Comparison of ENCODE assay signal across 29 cellular contexts in genomic region chr19:21109116-21109515, GRCh38. TPM values are rescaled to one million over a fixed set of nuclear protein-coding genes. Genes with fewer than 3 reads are reported as not detected.
DNase-seq lines count a peak whose midpoint lies in the region; TF ChIP-seq lines count a peak whose summit lies in the region.
"Had no signal": no experiment of that assay in that cellular context is flagged by ENCODE, and none has a peak within 500 bp of the region (broad histone marks: within the 10 kb centered on the region; RNA-seq: fewer than 3 reads in every experiment).

No MANE protein-coding gene starts in this region.

- no peak overlapping the region for H3K27ac ChIP-seq in fibroblast of lung (ENCODE audit: insufficient read depth, low read length)
- H3K27ac ChIP-seq in mesenchymal stem cell (ENCODE audit: low read length, poor library complexity, severe bottlenecking), result no peak overlapping the region
- H3K27ac ChIP-seq: BLaER1 treated with 17β-estradiol and CSF1 and Interleukin-3, amounts not matched to agents 10 nM and 100 nM; breast epithelium; esophagus squamous epithelium; heart left ventricle; left ventricle myocardium inferior; pancreas; PC-9; right lobe of liver; thoracic aorta; vagina had no signal

- H3K27me3 Mint-ChIP-seq in Calu3 (ENCODE audit: unreplicated experiment), result no peaks in the 10 kb centered on the region
- H3K27me3 Mint-ChIP-seq: activated CD8-positive, alpha-beta T cell treated with anti-CD3 and anti-CD28 coated beads for 36 hours; activated naive CD8-positive, alpha-beta T cell treated with anti-CD3 and anti-CD28 coated beads, Interleukin-2, amount 50 U/mL, for 24 hours had no signal

- no peak overlapping the region for H3K27ac Mint-ChIP-seq in Calu3 (ENCODE audit: unreplicated experiment)
- H3K27ac Mint-ChIP-seq: activated CD8-positive, alpha-beta T cell treated with anti-CD3 and anti-CD28 coated beads for 36 hours; activated naive CD8-positive, alpha-beta T cell treated with anti-CD3 and anti-CD28 coated beads, Interleukin-2, amount 50 U/mL, for 24 hours; mesothelial cell of epicardium; nephron had no signal

- H3K9me3 Mint-ChIP-seq in Calu3 (ENCODE audit: low read depth, unreplicated experiment), result peaks cover 12% of the 10 kb centered on the region

- H2BK12ac ChIP-seq in mesenchymal stem cell (ENCODE audit: low read length in 2 of 2), result no peak overlapping the region

- H3K4me1 Mint-ChIP-seq in Calu3 (ENCODE audit: low read depth, unreplicated experiment), result no peaks in the 10 kb centered on the region
- H3K4me1 Mint-ChIP-seq: activated naive CD8-positive, alpha-beta T cell treated with anti-CD3 and anti-CD28 coated beads, Interleukin-2, amount 50 U/mL, for 24 hours; mesothelial cell of epicardium; nephron had no signal

- H3K14ac ChIP-seq in mesenchymal stem cell (ENCODE audit: low read length in 2 of 2), result no peak overlapping the region

- no peak overlapping the region for H3K23ac ChIP-seq in mesenchymal stem cell (ENCODE audit: low read length in 2 of 2)

- peaks cover 6% of the 10 kb centered on the region for H3K79me1 ChIP-seq in mesenchymal stem cell (replicated peaks; ENCODE audit: low read length, poor library complexity, severe bottlenecking)

- no peak overlapping the region for H3K4me3 Mint-ChIP-seq in Calu3 (ENCODE audit: low read depth, unreplicated experiment)
- H3K4me3 Mint-ChIP-seq: activated CD8-positive, alpha-beta T cell treated with anti-CD3 and anti-CD28 coated beads for 36 hours; activated naive CD8-positive, alpha-beta T cell treated with anti-CD3 and anti-CD28 coated beads, Interleukin-2, amount 50 U/mL, for 24 hours; mesothelial cell of epicardium; nephron had no signal

- peaks cover 27% of the 10 kb centered on the region for H3K36me3 ChIP-seq in adipocyte (ENCODE audit: control insufficient read depth, insufficient read depth, low read length, severe bottlenecking)
- H3K36me3 ChIP-seq in fibroblast of lung (ENCODE audit: control insufficient read depth, insufficient read depth, low read length), result no peaks in the 10 kb centered on the region
- H3K36me3 ChIP-seq in mesenchymal stem cell (ENCODE audit: control insufficient read depth in 1 of 2, insufficient read depth in 2 of 2, low read depth in 1 of 2, low read length in 2 of 2), result peaks cover 11 to 22% of the 10 kb centered on the region in 2 experiments
- H3K36me3 ChIP-seq: breast epithelium, pancreas, right lobe of liver, thoracic aorta had no signal

- no peaks in the 10 kb centered on the region for H3K36me3 Mint-ChIP-seq in Calu3 (ENCODE audit: insufficient read depth, unreplicated experiment)

- no peak overlapping the region for H2BK15ac ChIP-seq in mesenchymal stem cell (ENCODE audit: low read depth, poor library complexity, severe bottlenecking)

- intact Hi-C loops in Calu3 (cut with micrococcal nuclease; ENCODE audit: unreplicated experiment), result no loop called here

- BruUV-seq in Calu3 (replicated peaks; lab: Mats Ljungman, UMichigan), result no TSS peak

- DNase-seq in ELR (ENCODE audit: low read depth), result peak; percentile 55
- DNase-seq in adipocyte (ENCODE audit: low read depth), result peak; percentile 38
- peak; percentile 8 to 63 for DNase-seq in fibroblast of lung (ENCODE audit: low read depth in 2 of 2)
- peak; percentile 34 for DNase-seq in mesenchymal stem cell
- no peak for DNase-seq in AG20443 (ENCODE audit: low spot score)
- no peak for DNase-seq in NCI-H2227 (lab: John Stamatoyannopoulos, UW; ENCODE audit: unreplicated experiment)
- no peak for DNase-seq in Calu3
- DNase-seq in pons (ENCODE audit: low spot score), result no peak
- DNase-seq: activated CD8-positive, alpha-beta T cell treated with anti-CD3 and anti-CD28 coated beads for 36 hours; activated effector memory CD4-positive, alpha-beta T cell treated with anti-CD3 and anti-CD28 coated beads, Interleukin-2, amount 50 U/mL, for 16 hours; activated naive CD8-positive, alpha-beta T cell treated with anti-CD3 and anti-CD28 coated beads, Interleukin-2, amount 50 U/mL, for 24 hours; cortex of kidney; esophagus squamous epithelium; heart left ventricle; left ventricle myocardium inferior; NCI-H1105; NCI-H2081; NCI-H446; pancreas; PC-9; right lobe of liver; SIG-M5; stimulated activated naive CD8-positive, alpha-beta T cell treated with anti-CD3 and anti-CD28 coated beads, Interleukin-15, Interleukin-2, amounts not matched to agents 100 U/mL and 50 U/mL, for 24 hours had no signal

- CTCF ChIA-PET in Calu3 (lab: Charles Lee), result no interaction called here

- no peak overlapping the region for H3K4ac ChIP-seq in mesenchymal stem cell (ENCODE audit: low read depth in 1 of 2, low read length in 2 of 2)

- no peak overlapping the region for H2BK5ac ChIP-seq in mesenchymal stem cell (ENCODE audit: low read depth, low read length, poor library complexity, severe bottlenecking)

- H2AFZ ChIP-seq in fibroblast of lung (ENCODE audit: low read length) (no peak overlapping the region), mesenchymal stem cell (ENCODE audit: low read depth, low read length) (no peak overlapping the region)
- H2AFZ ChIP-seq: PC-9 had no signal

- H3K9ac ChIP-seq in adipocyte (ENCODE audit: low read length) (no peak overlapping the region), fibroblast of lung (ENCODE audit: insufficient read depth, low read length) (no peak overlapping the region), mesenchymal stem cell (ENCODE audit: low read length) (no peak overlapping the region)
- H3K9ac ChIP-seq: BLaER1 treated with 17β-estradiol and CSF1 and Interleukin-3, amounts not matched to agents 10 nM and 100 nM had no signal

- H3K4me2 ChIP-seq in fibroblast of lung (ENCODE audit: extremely low read depth, insufficient read depth, low read length) (no peak overlapping the region), mesenchymal stem cell (ENCODE audit: low read length, poor library complexity, severe bottlenecking) (no peak overlapping the region)
- H3K4me2 ChIP-seq: BLaER1 treated with 17β-estradiol and CSF1 and Interleukin-3, amounts not matched to agents 10 nM and 100 nM; PC-9 had no signal

- H4K8ac ChIP-seq in mesenchymal stem cell (ENCODE audit: low read length), result no peak overlapping the region

- H3K4me3 ChIP-seq in adipocyte (ENCODE audit: low read length) (no peak overlapping the region), fibroblast of lung (replicated peaks in 1 of 4; ENCODE audit: control extremely low read depth in 1 of 4, insufficient read depth in 1 of 4, low read depth in 3 of 4, low read length in 4 of 4) (no peak overlapping the region), mesenchymal stem cell (ENCODE audit: insufficient read depth in 1 of 2, low read depth in 1 of 2, low read length in 2 of 2) (no peak overlapping the region)
- H3K4me3 ChIP-seq: BLaER1 treated with 17β-estradiol and CSF1 and Interleukin-3, amounts not matched to agents 10 nM and 100 nM; breast epithelium; esophagus squamous epithelium; heart left ventricle; left ventricle myocardium inferior; pancreas; PC-9; right lobe of liver; thoracic aorta; vagina had no signal

- no peaks in the 10 kb centered on the region for H3K79me2 ChIP-seq in fibroblast of lung (ENCODE audit: control insufficient read depth, insufficient read depth, low read length)

- H3K4me1 ChIP-seq in adipocyte (ENCODE audit: control insufficient read depth, insufficient read depth, low read length) (no peaks in the 10 kb centered on the region), fibroblast of lung (ENCODE audit: control insufficient read depth, extremely low read depth, insufficient read depth, low read length) (no peaks in the 10 kb centered on the region), mesenchymal stem cell (ENCODE audit: control insufficient read depth, insufficient read depth, low read depth, low read length) (no peaks in the 10 kb centered on the region)
- H3K4me1 ChIP-seq: BLaER1 treated with 17β-estradiol and CSF1 and Interleukin-3, amounts not matched to agents 10 nM and 100 nM; breast epithelium; esophagus squamous epithelium; heart left ventricle; left ventricle myocardium inferior; pancreas; right lobe of liver; vagina had no signal

- H2BK120ac ChIP-seq in mesenchymal stem cell (ENCODE audit: low read depth, low read length), result no peak overlapping the region

- H2AK5ac ChIP-seq in mesenchymal stem cell (ENCODE audit: low read length, severe bottlenecking), result no peak overlapping the region

- peaks cover 10% of the 10 kb centered on the region for H3K9me3 ChIP-seq in adipocyte (ENCODE audit: control insufficient read depth, low read length)
- H3K9me3 ChIP-seq in fibroblast of lung (ENCODE audit: control insufficient read depth, insufficient read depth, low read depth, low read length), result no peaks in the 10 kb centered on the region
- peaks cover 28% of the 10 kb centered on the region for H3K9me3 ChIP-seq in mesenchymal stem cell (ENCODE audit: control insufficient read depth, low read length)
- H3K9me3 ChIP-seq: pancreas, right lobe of liver had no signal

- TF ChIP-seq CTCF in fibroblast of lung (conservative IDR thresholded peaks at IDR 0.05 in 1 of 2, IDR thresholded peaks at IDR 0.05 in 1 of 2; ENCODE audit: low read depth in 1 of 2, low read length in 2 of 2) (no peak), Calu3 (IDR thresholded peaks at IDR 0.05; ENCODE audit: unreplicated experiment) (no peak)

- no peaks in the 10 kb centered on the region for H4K20me1 ChIP-seq in fibroblast of lung (ENCODE audit: control insufficient read depth, extremely low read depth, insufficient read depth, low read length)
- H4K20me1 ChIP-seq: BLaER1 treated with 17β-estradiol and CSF1 and Interleukin-3, amounts not matched to agents 10 nM and 100 nM had no signal

- no peak overlapping the region for H3K18ac ChIP-seq in mesenchymal stem cell (ENCODE audit: low read depth in 1 of 2, low read length in 2 of 2)

- H4K91ac ChIP-seq in mesenchymal stem cell (ENCODE audit: low read length), result no peak overlapping the region

- H3K27me3 ChIP-seq in adipocyte (replicated peaks; ENCODE audit: control insufficient read depth, insufficient read depth, low read length) (no peaks in the 10 kb centered on the region), fibroblast of lung (ENCODE audit: control insufficient read depth, insufficient read depth, low read length) (no peaks in the 10 kb centered on the region), mesenchymal stem cell (ENCODE audit: control insufficient read depth in 1 of 2, insufficient read depth in 1 of 2, low read length in 2 of 2) (no peaks in the 10 kb centered on the region)
- H3K27me3 ChIP-seq: BLaER1 treated with 17β-estradiol and CSF1 and Interleukin-3, amounts not matched to agents 10 nM and 100 nM; breast epithelium; esophagus squamous epithelium; heart left ventricle; pancreas; right lobe of liver; vagina had no signal

RNA-seq across cellular contexts. Expression of gene ZNF714, which starts 27.1 kb away (rescaled TPM):
- 3.1 and 6.9 TPM in 2 replicates for total RNA-seq in fibroblast of lung
- 5.6 and 7.2 TPM in 2 replicates for polyA plus RNA-seq in fibroblast of lung
- polyA plus RNA-seq in fibroblast of lung (2012), result 2.6 and 3.1 TPM in 2 replicates
- polyA minus RNA-seq in fibroblast of lung (ENCODE audit: low replicate concordance), result 0.31 and 4.0 TPM in 2 replicates
- polyA plus RNA-seq in mesenchymal stem cell (2013, experiment 1 of 2), result 8.3 TPM
- 8.1 TPM for polyA plus RNA-seq in mesenchymal stem cell (2013, experiment 2 of 2)
- 6.8 and 7.9 TPM in 2 replicates for total RNA-seq in Calu3 (2022)

RNA-seq across cellular contexts. Expression of gene ZNF431, which starts 32.7 kb away (rescaled TPM):
- total RNA-seq in fibroblast of lung, result 1.5 and 4.3 TPM in 2 replicates
- polyA plus RNA-seq in fibroblast of lung, result 3.0 and 3.7 TPM in 2 replicates
- 2.9 and 3.8 TPM in 2 replicates for polyA plus RNA-seq in fibroblast of lung (2012)
- 5.3 and 10.4 TPM in 2 replicates for polyA minus RNA-seq in fibroblast of lung (ENCODE audit: low replicate concordance)
- 4.3 TPM for polyA plus RNA-seq in mesenchymal stem cell (2013, experiment 1 of 2)
- 5.6 TPM for polyA plus RNA-seq in mesenchymal stem cell (2013, experiment 2 of 2)
- 6.3 and 6.6 TPM in 2 replicates for total RNA-seq in Calu3 (2022)

Comparison
In these comparisons a context has a peak if more than half of its experiments do, and no peak if none do; other contexts are left out.
1. DNase-seq: peak in ELR (single experiment), adipocyte (single experiment), fibroblast of lung (2 of 2) and mesenchymal stem cell (single experiment); none in AG20443 (single experiment), NCI-H2227 (single experiment), Calu3 (single experiment) and pons (single experiment).